In the genomic region with DNA sequence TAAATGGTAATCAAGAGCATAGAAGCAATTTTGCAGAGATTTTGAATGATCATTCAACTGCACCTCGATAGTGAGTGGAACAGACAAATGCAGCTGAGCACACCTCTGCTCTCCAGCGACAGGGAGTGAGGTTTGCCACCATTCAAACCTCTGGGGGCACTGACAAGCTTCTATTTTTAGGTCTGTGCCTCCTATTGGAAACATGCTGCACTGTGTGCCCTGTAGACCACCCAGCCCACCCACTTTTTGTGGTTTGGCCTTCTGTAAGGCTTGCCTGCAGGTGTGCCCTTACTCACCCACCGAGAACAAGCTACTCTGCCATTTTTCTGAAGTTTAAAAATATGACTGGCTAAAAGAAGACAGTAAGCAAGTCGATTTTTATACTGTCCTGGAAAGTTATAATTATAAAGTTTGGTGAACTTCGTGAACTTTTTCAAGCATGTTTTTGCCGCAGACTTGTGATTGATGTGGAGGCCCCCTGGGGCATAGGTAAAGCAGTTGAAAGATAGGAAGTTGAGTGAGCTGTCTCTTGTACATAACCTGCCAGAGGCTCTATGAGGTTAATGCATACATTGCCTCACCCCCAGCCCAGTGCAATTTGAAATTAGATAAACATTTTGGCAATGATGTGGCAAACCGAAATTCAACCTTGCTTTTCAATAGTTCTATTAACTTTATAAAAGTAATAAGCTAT, we compare ENCODE assay signal across 22 cellular contexts. TPM values are rescaled to one million over a fixed set of nuclear protein-coding genes. Genes with fewer than 3 reads are reported as not detected.
DNase-seq lines count a peak whose midpoint lies in the region; ATAC-seq and TF ChIP-seq lines count a peak whose summit lies in the region.
"Had no signal": no experiment of that assay in that cellular context is flagged by ENCODE, and none has a peak within 500 bp of the region (broad histone marks: within the 10 kb centered on the region; RNA-seq: fewer than 3 reads in every experiment).

No MANE protein-coding gene starts in this region.

- H3K27me3 ChIP-seq in foreskin keratinocyte: no peaks in the 10 kb centered on the region
- H3K27me3 ChIP-seq: tibial artery had no signal

- H3K36me3 Mint-ChIP-seq in activated naive CD4-positive, alpha-beta T cell treated with anti-CD3 and anti-CD28 coated beads for 36 hours (ENCODE audit: low read depth): no peaks in the 10 kb centered on the region
- peaks cover 4% of the 10 kb centered on the region for H3K36me3 Mint-ChIP-seq in type B pancreatic cell
- H3K36me3 Mint-ChIP-seq: activated CD4-positive, alpha-beta memory T cell treated with anti-CD3 and anti-CD28 coated beads for 36 hours; CD4-positive, CD25-positive, alpha-beta regulatory T cell; memory B cell had no signal

- no peaks in the 10 kb centered on the region for H3K27me3 Mint-ChIP-seq in activated naive CD4-positive, alpha-beta T cell treated with anti-CD3 and anti-CD28 coated beads for 36 hours (ENCODE audit: low read depth)
- H3K27me3 Mint-ChIP-seq in type B pancreatic cell: no peaks in the 10 kb centered on the region

- no peak overlapping the region for H3K4me3 Mint-ChIP-seq in activated naive CD4-positive, alpha-beta T cell treated with anti-CD3 and anti-CD28 coated beads for 36 hours
- peak overlapping the region; percentile 55 for H3K4me3 Mint-ChIP-seq in type B pancreatic cell
- H3K4me3 Mint-ChIP-seq: activated CD4-positive, alpha-beta memory T cell treated with anti-CD3 and anti-CD28 coated beads for 36 hours; CD4-positive, CD25-positive, alpha-beta regulatory T cell; memory B cell; nephron progenitor cell; T-helper 17 cell had no signal

- intact Hi-C loops in activated naive CD4-positive, alpha-beta T cell treated with anti-CD3 and anti-CD28 coated beads for 36 hours (cut with micrococcal nuclease): no loop called here

- peaks cover 9% of the 10 kb centered on the region for H3K4me1 ChIP-seq in foreskin keratinocyte
- H3K4me1 ChIP-seq: psoas muscle, tibial artery had no signal

- CTCF ChIA-PET in activated naive CD4-positive, alpha-beta T cell treated with anti-CD3 and anti-CD28 coated beads for 36 hours (lab: Charles Lee): interaction anchor here (0.6 to 1.0 kb wide), 5 partner anchors 8 to 337 kb away, joined by 3 read pairs; no protein-coding TSS in a partner anchor

- H3K27ac ChIP-seq in foreskin keratinocyte: no peak overlapping the region
- H3K27ac ChIP-seq: coronary artery, psoas muscle, tibial artery, VCaP had no signal

- TF ChIP-seq CTCF in foreskin keratinocyte (conservative IDR thresholded peaks at IDR 0.05) (no peak), type B pancreatic cell (conservative IDR thresholded peaks at IDR 0.05) (no peak)

- peak; percentile 5 for DNase-seq in activated naive CD4-positive, alpha-beta T cell treated with anti-CD3 and anti-CD28 coated beads for 36 hours
- no peak for DNase-seq in activated naive CD4-positive, alpha-beta T cell treated with anti-CD3 and anti-CD28 coated beads, Interleukin-2, amount 50 U/mL, for 16 hours
- DNase-seq in RPMI8226: peak; percentile 45
- DNase-seq in foreskin keratinocyte: peak in 1 of 2 donors; percentile 48
- DNase-seq in type B pancreatic cell (ENCODE audit: extremely low spot score, unreplicated experiment): no peak
- no peak for DNase-seq in amygdala (lab: John Stamatoyannopoulos, UW)
- DNase-seq: activated CD4-positive, alpha-beta memory T cell treated with anti-CD3 and anti-CD28 coated beads for 36 hours; CD4-positive, CD25-positive, alpha-beta regulatory T cell; GOT3; NCI-H2081; NCI-H526; nephron progenitor cell; psoas muscle; SIG-M5; T-helper 17 cell; tibial artery had no signal

- no peak overlapping the region for H3K27ac Mint-ChIP-seq in activated naive CD4-positive, alpha-beta T cell treated with anti-CD3 and anti-CD28 coated beads for 36 hours
- peak overlapping the region; percentile 40 for H3K27ac Mint-ChIP-seq in type B pancreatic cell
- H3K27ac Mint-ChIP-seq: activated CD4-positive, alpha-beta memory T cell treated with anti-CD3 and anti-CD28 coated beads for 36 hours; CD4-positive, CD25-positive, alpha-beta regulatory T cell; memory B cell; nephron progenitor cell; T-helper 17 cell had no signal

- H3K4me1 Mint-ChIP-seq in activated naive CD4-positive, alpha-beta T cell treated with anti-CD3 and anti-CD28 coated beads for 36 hours (ENCODE audit: low read depth): peaks cover 16% of the 10 kb centered on the region
- peaks cover 6% of the 10 kb centered on the region for H3K4me1 Mint-ChIP-seq in type B pancreatic cell (ENCODE audit: unreplicated experiment)
- H3K4me1 Mint-ChIP-seq: memory B cell, nephron progenitor cell, T-helper 17 cell had no signal

- H3K9me3 Mint-ChIP-seq in activated naive CD4-positive, alpha-beta T cell treated with anti-CD3 and anti-CD28 coated beads for 36 hours: no peaks in the 10 kb centered on the region
- peaks cover 1% of the 10 kb centered on the region for H3K9me3 Mint-ChIP-seq in type B pancreatic cell

- ATAC-seq in foreskin keratinocyte (peak; percentile 75), HG02870 (IDR thresholded peaks at IDR 0.05; ENCODE audit: unreplicated experiment) (no peak), GM21528 (IDR thresholded peaks at IDR 0.05; ENCODE audit: low FRiP score, unreplicated experiment) (no peak)
- ATAC-seq: T-helper 17 cell had no signal

RNA-seq across cellular contexts. Expression of gene ADGRG6, which starts 53.8 kb away (rescaled TPM):
- total RNA-seq in activated naive CD4-positive, alpha-beta T cell treated with anti-CD3 and anti-CD28 coated beads for 36 hours: under 1 TPM; 0.69 to 0.86 TPM
- total RNA-seq in foreskin keratinocyte (45.7 TPM in 2 replicates), type B pancreatic cell (ENCODE audit: low replicate concordance) (26.7 and 72.3 TPM in 2 replicates)
- polyA plus RNA-seq in foreskin keratinocyte: 5.7 and 7.1 TPM in 2 replicates
- total RNA-seq: OCI-LY7 had no signal
- polyA plus RNA-seq: CD4-positive, CD25-positive, alpha-beta regulatory T cell had no signal

Comparison
In these comparisons a context has a peak if more than half of its experiments do, and no peak if none do; other contexts are left out.
1. DNase-seq: peak in activated naive CD4-positive, alpha-beta T cell treated with anti-CD3 and anti-CD28 coated beads for 36 hours (single experiment) and RPMI8226 (single experiment); none in activated naive CD4-positive, alpha-beta T cell treated with anti-CD3 and anti-CD28 coated beads, Interleukin-2, amount 50 U/mL, for 16 hours (single experiment), type B pancreatic cell (single experiment) and amygdala (0 of 56).
2. RNA of gene ADGRG6, which starts 53.8 kb away (total RNA-seq): 45.7 TPM in foreskin keratinocyte and 26.7 to 72.3 TPM in type B pancreatic cell; 0.69 to 0.86 TPM in activated naive CD4-positive, alpha-beta T cell treated with anti-CD3 and anti-CD28 coated beads for 36 hours; every median in the first group is over 10 times any median in the second.